24 cellular contexts compared by ENCODE assay signal in the genomic region with DNA sequence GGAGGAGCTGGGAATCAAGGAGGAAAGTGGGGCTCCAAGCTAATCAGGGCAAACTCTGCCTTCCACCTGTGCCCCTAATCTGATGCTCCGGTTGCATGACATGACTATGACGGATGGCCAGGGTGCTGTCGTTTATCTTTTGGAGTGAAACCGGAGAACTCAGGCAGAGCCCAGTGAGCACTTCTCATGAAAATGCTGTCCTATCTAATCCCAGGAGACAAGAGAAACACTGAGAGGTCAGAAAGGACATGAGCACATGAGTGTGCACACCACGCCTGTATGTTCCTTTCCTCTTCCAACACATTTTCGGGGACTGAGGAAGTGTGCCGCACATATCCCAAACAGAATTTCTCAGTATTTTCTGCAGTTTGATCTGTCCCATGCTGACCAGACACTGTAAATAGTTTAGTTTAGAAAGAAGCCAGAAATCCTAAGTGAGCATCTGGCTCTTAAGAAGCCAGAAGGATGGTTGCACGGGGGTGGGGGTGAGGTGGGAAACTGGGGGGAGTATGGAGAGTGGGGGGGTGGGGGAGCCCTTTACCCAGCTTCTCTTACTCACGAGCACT.
DNase-seq lines count a peak whose midpoint lies in the region; ATAC-seq and TF ChIP-seq lines count a peak whose summit lies in the region.
"Had no signal": no experiment of that assay in that cellular context is flagged by ENCODE, and none has a peak within 500 bp of the region (broad histone marks: within the 10 kb centered on the region; RNA-seq: fewer than 3 reads in every experiment).

No MANE protein-coding gene starts in this region.

- no peaks in the 10 kb centered on the region for H3K27me3 ChIP-seq in trophoblast cell (ENCODE audit: insufficient read depth, low read length)
- H3K27me3 ChIP-seq: SJSA1, testis had no signal

- H3K14ac ChIP-seq in trophoblast cell (ENCODE audit: low read length): no peak overlapping the region

- peaks cover 3% of the 10 kb centered on the region for H3K36me3 Mint-ChIP-seq in neural crest cell (ENCODE audit: low read depth)
- H3K36me3 Mint-ChIP-seq: memory B cell; naive thymus-derived CD8-positive, alpha-beta T cell had no signal

- peaks cover 6% of the 10 kb centered on the region for H3K9me3 Mint-ChIP-seq in neural crest cell
- H3K9me3 Mint-ChIP-seq: activated B cell treated with CpG ODN at 0.5 μM for 24 hours; activated CD8-positive, alpha-beta T cell treated with anti-CD3 and anti-CD28 coated beads for 36 hours; HFFc6; memory B cell; naive thymus-derived CD8-positive, alpha-beta T cell had no signal

- peak overlapping the region; percentile 69 for H3K4me3 Mint-ChIP-seq in neural crest cell
- H3K4me3 Mint-ChIP-seq: activated B cell treated with CpG ODN at 0.5 μM for 24 hours; activated CD8-positive, alpha-beta T cell treated with anti-CD3 and anti-CD28 coated beads for 36 hours; HFFc6; memory B cell; naive thymus-derived CD8-positive, alpha-beta T cell had no signal

- H3K23ac ChIP-seq in trophoblast cell (ENCODE audit: low read length): no peak overlapping the region

- intact Hi-C loops in left cardiac atrium (cut with DNase I): no loop called here

- DNase-seq in ELF-1 (ENCODE audit: low read depth, low spot score) (peak; percentile 50), NCI-H82 (lab: John Stamatoyannopoulos, UW) (peak; percentile 87), left cardiac atrium (no peak), neural crest cell (ENCODE audit: low read depth, low spot score) (no peak), KG1 (lab: John Stamatoyannopoulos, UW) (no peak), trophoblast cell (no peak), NCI-H774 (lab: John Stamatoyannopoulos, UW) (no peak)
- DNase-seq: activated B cell treated with CpG ODN at 0.5 μM for 24 hours; activated CD8-positive, alpha-beta T cell treated with anti-CD3 and anti-CD28 coated beads for 36 hours; activated naive CD4-positive, alpha-beta T cell treated with anti-CD3 and anti-CD28 coated beads, Interleukin-2, amount 50 U/mL, for 16 hours; activated T-cell treated with anti-CD3 and anti-CD28 coated beads, Interleukin-2, amount 50 U/mL, for 1 hour; aorta; DMS79; HFFc6; naive thymus-derived CD8-positive, alpha-beta T cell; NCI-H1092; NCI-H2081 treated with DMSO at 0.1 percent for 48 hours; stimulated activated CD4-positive, alpha-beta T cell treated with anti-CD3 and anti-CD28 coated beads, Interleukin-12 subunit alpha, Interleukin-12 subunit beta, amount 100 ng/mL, for 4 hours; T-helper 2 cell; testis had no signal

- no peaks in the 10 kb centered on the region for H3K36me3 ChIP-seq in trophoblast cell (ENCODE audit: control insufficient read depth in 1 of 2, insufficient read depth in 2 of 2, low read length in 2 of 2)
- H3K36me3 ChIP-seq: prostate gland, SJSA1 had no signal

- H2AK5ac ChIP-seq in trophoblast cell (ENCODE audit: low read length): no peak overlapping the region

- no CpG with 5 or more reads among the region's 9 CpGs for WGBS in trophoblast cell (ENCODE audit: extremely low coverage, insufficient coverage, insufficient read length)

- peaks cover 2% of the 10 kb centered on the region for H3K79me1 ChIP-seq in trophoblast cell (ENCODE audit: low read length)

- H3K4ac ChIP-seq in trophoblast cell (ENCODE audit: low read depth, low read length): no peak overlapping the region

- peak overlapping the region; percentile 59 for H3K27ac Mint-ChIP-seq in neural crest cell (ENCODE audit: unreplicated experiment)
- H3K27ac Mint-ChIP-seq: activated B cell treated with CpG ODN at 0.5 μM for 24 hours; activated CD8-positive, alpha-beta T cell treated with anti-CD3 and anti-CD28 coated beads for 36 hours; HFFc6; memory B cell had no signal

- no peaks in the 10 kb centered on the region for H3K9me3 ChIP-seq in trophoblast cell (ENCODE audit: insufficient read depth, low read depth, low read length)
- H3K9me3 ChIP-seq: prostate gland, SJSA1, testis had no signal

- H3K9ac ChIP-seq in trophoblast cell (ENCODE audit: low read length): no peak overlapping the region

- no peak overlapping the region for H3K27ac ChIP-seq in trophoblast cell (ENCODE audit: low read depth, low read length)
- H3K27ac ChIP-seq: prostate gland, SJSA1 had no signal

- H2BK5ac ChIP-seq in trophoblast cell (ENCODE audit: low read depth, low read length, poor library complexity): no peak overlapping the region

- H3K4me2 ChIP-seq in trophoblast cell (ENCODE audit: low read length): no peak overlapping the region

- H2BK120ac ChIP-seq in trophoblast cell (ENCODE audit: insufficient read depth, low read length, poor library complexity): no peak overlapping the region

- ATAC-seq in left cardiac atrium: peak; percentile 75 to 83
- ATAC-seq in HG03159 (IDR thresholded peaks at IDR 0.05; ENCODE audit: unreplicated experiment): no peak
- ATAC-seq: activated CD8-positive, alpha-beta T cell treated with anti-CD3 and anti-CD28 coated beads for 36 hours; naive thymus-derived CD8-positive, alpha-beta T cell had no signal

- H4K12ac ChIP-seq in trophoblast cell (ENCODE audit: low read depth, low read length): no peak overlapping the region

- no peak overlapping the region for H4K8ac ChIP-seq in trophoblast cell (ENCODE audit: low read depth, low read length)

- peaks cover 9 to 12% of the 10 kb centered on the region in 2 experiments for H3K4me1 ChIP-seq in trophoblast cell (ENCODE audit: control insufficient read depth in 1 of 2, insufficient read depth in 2 of 2, low read length in 2 of 2)
- H3K4me1 ChIP-seq: prostate gland had no signal

- H3K4me3 ChIP-seq in trophoblast cell (ENCODE audit: low read depth, low read length): no peak overlapping the region
- H3K4me3 ChIP-seq: prostate gland, SJSA1, testis had no signal

- no peak overlapping the region for H2AFZ ChIP-seq in trophoblast cell (ENCODE audit: insufficient read depth, low read length, poor library complexity)

- no peak for TF ChIP-seq CTCF in neural crest cell (conservative IDR thresholded peaks at IDR 0.05)

- H3K79me2 ChIP-seq in trophoblast cell (ENCODE audit: control insufficient read depth, insufficient read depth, low read length, poor library complexity): no peaks in the 10 kb centered on the region

- H2BK12ac ChIP-seq in trophoblast cell (ENCODE audit: low read length): no peak overlapping the region

- no peak overlapping the region for H4K91ac ChIP-seq in trophoblast cell (ENCODE audit: low read depth, low read length)

- H3K4me1 Mint-ChIP-seq in neural crest cell: peaks cover 40% of the 10 kb centered on the region
- H3K4me1 Mint-ChIP-seq: activated B cell treated with CpG ODN at 0.5 μM for 24 hours, memory B cell had no signal

- no peak overlapping the region for H3K18ac ChIP-seq in trophoblast cell (ENCODE audit: low read length)

- peaks cover 35% of the 10 kb centered on the region for H3K27me3 Mint-ChIP-seq in neural crest cell (ENCODE audit: low read depth)
- H3K27me3 Mint-ChIP-seq: activated CD8-positive, alpha-beta T cell treated with anti-CD3 and anti-CD28 coated beads for 36 hours had no signal

Comparison
In these comparisons a context has a peak if more than half of its experiments do, and no peak if none do; other contexts are left out.
1. DNase-seq: peak in ELF-1 (single experiment) and NCI-H82 (single experiment); none in left cardiac atrium (single experiment), neural crest cell (single experiment), KG1 (single experiment), trophoblast cell (0 of 2) and NCI-H774 (single experiment).